In the genomic region with DNA sequence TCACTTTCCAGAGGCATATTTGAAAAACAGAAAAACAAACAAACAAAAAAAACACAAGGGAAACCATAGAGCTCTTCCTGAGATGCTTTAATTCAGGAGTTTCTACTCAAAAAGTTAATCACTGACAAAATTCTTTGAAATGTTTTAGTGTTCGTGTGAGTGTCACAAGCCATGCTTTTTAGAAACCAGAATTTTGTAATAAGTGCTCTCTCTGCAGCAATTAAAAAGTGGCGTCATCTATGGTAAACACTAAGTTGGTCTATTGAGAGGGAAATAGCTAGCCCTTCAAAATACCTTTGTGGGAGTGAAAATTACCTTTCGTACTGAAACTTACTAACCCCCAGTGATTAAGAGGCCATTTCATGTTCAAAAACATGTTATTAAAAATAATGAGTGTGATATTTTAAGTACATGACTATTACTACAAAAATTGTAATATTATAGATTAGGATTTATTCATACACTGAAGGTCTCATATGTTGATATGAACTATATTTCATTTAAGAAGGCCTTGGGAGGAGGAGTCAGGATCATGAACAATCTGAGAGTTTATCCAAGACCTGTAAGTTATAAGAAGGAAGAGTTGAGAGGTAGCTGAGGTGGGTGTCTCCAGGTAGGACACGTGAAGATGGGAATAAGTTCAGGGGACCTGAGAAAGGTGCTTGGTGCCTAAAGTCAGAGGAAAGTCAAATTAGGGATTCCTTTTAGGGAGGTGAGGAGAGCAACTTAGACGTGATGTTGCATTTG, we compare ENCODE assay signal across 25 cellular contexts.
"Had no signal": no experiment of that assay in that cellular context is flagged by ENCODE, and none has a peak within 500 bp of the region (broad histone marks: within the 10 kb centered on the region; RNA-seq: fewer than 3 reads in every experiment).

No MANE protein-coding gene starts in this region.

- H3K4me1 Mint-ChIP-seq: activated CD4-positive, alpha-beta memory T cell treated with anti-CD3 and anti-CD28 coated beads, Interleukin-2, amount 10 ng/mL, durations not matched to agents 7 days and 5 days; activated naive CD8-positive, alpha-beta T cell treated with anti-CD3 and anti-CD28 coated beads, Interleukin-2, amount 10 ng/mL, durations not matched to agents 7 days and 5 days had no signal

- H3K4me3 ChIP-seq: adrenal gland, SJCRH30 had no signal

- H3K9me3 ChIP-seq: adrenal gland, SJCRH30, SK-N-SH had no signal

- H3K27me3 Mint-ChIP-seq: activated CD4-positive, alpha-beta memory T cell treated with anti-CD3 and anti-CD28 coated beads, Interleukin-2, amount 10 ng/mL, durations not matched to agents 7 days and 5 days had no signal

- H3K27ac ChIP-seq: adrenal gland, RWPE1, SJCRH30, VCaP had no signal

- H3K9me3 Mint-ChIP-seq: activated CD4-positive, alpha-beta memory T cell treated with anti-CD3 and anti-CD28 coated beads, Interleukin-2, amount 10 ng/mL, durations not matched to agents 7 days and 5 days; activated naive CD8-positive, alpha-beta T cell treated with anti-CD3 and anti-CD28 coated beads, Interleukin-2, amount 10 ng/mL, durations not matched to agents 7 days and 5 days; activated T-cell treated with anti-CD3 and anti-CD28 coated beads, Interleukin-2, amount 50 U/mL, for 72 hours; activated T-helper 2 cell treated with anti-CD3 and anti-CD28 coated beads, Interferon-gamma antibody, Interleukin-2, Interleukin-4, amounts not matched to agents 10 μg/mL and 5 μg/mL and 100 μg/mL, durations not matched to agents 14 hours and 24 hours and 36 hours had no signal

- ATAC-seq: activated T-cell treated with anti-CD3 and anti-CD28 coated beads, Interleukin-2, amount 50 U/mL, for 72 hours had no signal

- H3K36me3 Mint-ChIP-seq: activated naive CD8-positive, alpha-beta T cell treated with anti-CD3 and anti-CD28 coated beads, Interleukin-2, amount 10 ng/mL, durations not matched to agents 7 days and 5 days had no signal

- DNase-seq: activated CD4-positive, alpha-beta memory T cell treated with anti-CD3 and anti-CD28 coated beads, Interleukin-2, amount 10 ng/mL, durations not matched to agents 7 days and 5 days; activated CD4-positive, alpha-beta T cell treated with anti-CD3 and anti-CD28 coated beads, Interleukin-2, amount 50 U/mL, for 1 hour; activated CD4-positive, CD25-positive, alpha-beta regulatory T cell; activated gamma-delta T cell treated with Interleukin-2 at 50 U/mL for 16 hours; activated naive CD4-positive, alpha-beta T cell treated with anti-CD3 and anti-CD28 coated beads, Interleukin-2, amount 50 U/mL, for 16 hours; activated naive CD8-positive, alpha-beta T cell treated with anti-CD3 and anti-CD28 coated beads, Interleukin-2, amount 10 ng/mL, durations not matched to agents 7 days and 5 days; activated T-cell treated with anti-CD3 and anti-CD28 coated beads for 4 hours; activated T-cell treated with anti-CD3 and anti-CD28 coated beads, Interleukin-2, amount 50 U/mL, for 72 hours; adrenal gland; Kasumi-1; KBM-7; NCI-H1048; NCI-H1694; NCI-H2029; NCI-H345; NCI-H510A; NCI-H526 treated with DMSO at 0.1 percent for 48 hours; NCI-H82; Right ventricle myocardium superior; SK-N-SH; T-helper 1 cell had no signal

- H3K36me3 ChIP-seq: adrenal gland, SJCRH30 had no signal

- H3K4me3 Mint-ChIP-seq: activated CD4-positive, alpha-beta memory T cell treated with anti-CD3 and anti-CD28 coated beads, Interleukin-2, amount 10 ng/mL, durations not matched to agents 7 days and 5 days; activated naive CD8-positive, alpha-beta T cell treated with anti-CD3 and anti-CD28 coated beads, Interleukin-2, amount 10 ng/mL, durations not matched to agents 7 days and 5 days; activated T-cell treated with anti-CD3 and anti-CD28 coated beads, Interleukin-2, amount 50 U/mL, for 72 hours had no signal

- H3K9ac ChIP-seq: SK-N-SH had no signal

- H3K27ac Mint-ChIP-seq: activated CD4-positive, alpha-beta memory T cell treated with anti-CD3 and anti-CD28 coated beads, Interleukin-2, amount 10 ng/mL, durations not matched to agents 7 days and 5 days; activated naive CD8-positive, alpha-beta T cell treated with anti-CD3 and anti-CD28 coated beads, Interleukin-2, amount 10 ng/mL, durations not matched to agents 7 days and 5 days; activated T-cell treated with anti-CD3 and anti-CD28 coated beads, Interleukin-2, amount 50 U/mL, for 72 hours; activated T-helper 2 cell treated with anti-CD3 and anti-CD28 coated beads, Interferon-gamma antibody, Interleukin-2, Interleukin-4, amounts not matched to agents 10 μg/mL and 5 μg/mL and 100 μg/mL, durations not matched to agents 14 hours and 24 hours and 36 hours had no signal

- H3K4me1 ChIP-seq: adrenal gland, SJCRH30 had no signal

- H3K27me3 ChIP-seq: adrenal gland, SJCRH30 had no signal
